Comparison of ENCODE assay signal across 37 cellular contexts in the genomic region with DNA sequence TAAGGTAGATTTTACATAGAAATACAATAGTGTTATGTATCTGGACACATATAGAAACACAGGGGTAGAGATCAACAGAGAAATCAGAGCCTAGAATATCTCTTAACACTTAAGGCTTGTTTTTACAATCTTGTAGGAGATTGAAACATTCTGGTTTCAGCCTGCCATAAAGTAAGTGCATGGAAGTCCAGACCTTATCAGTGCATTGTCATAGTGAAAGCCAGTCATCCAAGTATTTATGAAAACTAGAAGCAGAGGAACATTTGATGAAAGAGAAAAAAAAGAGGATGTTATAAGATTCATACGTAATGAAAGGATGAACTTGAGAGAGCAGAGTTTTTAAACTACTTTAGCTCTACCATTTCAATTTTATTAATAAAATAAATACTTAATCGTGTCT.
DNase-seq lines count a peak whose midpoint lies in the region; ATAC-seq, FAIRE-seq and TF ChIP-seq lines count a peak whose summit lies in the region.
"Had no signal": no experiment of that assay in that cellular context is flagged by ENCODE, and none has a peak within 500 bp of the region (broad histone marks: within the 10 kb centered on the region; RNA-seq: fewer than 3 reads in every experiment).

No MANE protein-coding gene starts in this region.

- TF ChIP-seq RAD21 in K562 (CRISPR knock-in tag; conservative IDR thresholded peaks at IDR 0.05 in 1 of 2, IDR thresholded peaks at IDR 0.05 in 1 of 2): no peak

- H3K9me3 ChIP-seq in K562 (replicated peaks; ENCODE audit: control insufficient read depth, insufficient read depth, low read depth, low read length): no peaks in the 10 kb centered on the region; the same call in 1 of the 2 replicates
- H3K9me3 ChIP-seq: A549, BE2C, Caco-2 had no signal

- no peak overlapping the region for H3K9ac ChIP-seq in K562 (ENCODE audit: insufficient read depth in 1 of 2, low read depth in 2 of 2, low read length in 2 of 2)
- H3K9ac ChIP-seq: BLaER1; BLaER1 treated with 17β-estradiol and CSF1 and Interleukin-3, amounts not matched to agents 10 nM and 100 nM had no signal

- H3K4me3 ChIP-seq in GM23338: no peak overlapping the region
- H3K4me3 ChIP-seq in K562: no peak overlapping the region
- H3K4me3 ChIP-seq: A549; BLaER1; BLaER1 treated with 17β-estradiol and CSF1 and Interleukin-3, amounts not matched to agents 10 nM and 100 nM had no signal

- FAIRE-seq in K562 (lab: Jason Lieb, UNC): no peak
- FAIRE-seq: A204.1, A549, D721Med had no signal

- TF ChIP-seq CTCF in GM23338 (conservative IDR thresholded peaks at IDR 0.05; ENCODE audit: low read depth in 2 of 2) (no peak), K562 (IDR thresholded peaks at IDR 0.05 in 2 of 3, conservative IDR thresholded peaks at IDR 0.05 in 1 of 3; ENCODE audit: insufficient read depth in 2 of 3, low read depth in 1 of 3, low read length in 3 of 3) (no peak), nephron (IDR thresholded peaks at IDR 0.05; ENCODE audit: unreplicated experiment in 3 of 3) (no peak), nephron progenitor cell (IDR thresholded peaks at IDR 0.05) (no peak), endothelial cell (IDR thresholded peaks at IDR 0.05; ENCODE audit: unreplicated experiment) (no peak), glutamatergic neuron (IDR thresholded peaks at IDR 0.05; ENCODE audit: partially characterized antibody, unreplicated experiment) (no peak)

- H3K4me1 ChIP-seq in GM23338 (ENCODE audit: insufficient read depth) (peaks cover 19% of the 10 kb centered on the region), K562 (replicated peaks in 1 of 2; ENCODE audit: control insufficient read depth in 2 of 2, insufficient read depth in 2 of 2, low read length in 2 of 2) (no peaks in the 10 kb centered on the region)
- H3K4me1 ChIP-seq: A549, BE2C, Caco-2 had no signal

- no peaks in the 10 kb centered on the region; the same call in 1 of the 2 replicates for H3K9me2 ChIP-seq in GM23338 (ENCODE audit: insufficient read depth)

- no TSS peak for BruUV-seq in K562 (replicated peaks; lab: Mats Ljungman, UMichigan)

- H3K27me3 Mint-ChIP-seq in GM23338 (ENCODE audit: insufficient read depth, low read depth, poor library complexity) (no peaks in the 10 kb centered on the region), nephron (ENCODE audit: low read depth) (no peaks in the 10 kb centered on the region), nephron progenitor cell (ENCODE audit: low read depth, poor library complexity) (no peaks in the 10 kb centered on the region), endothelial cell (ENCODE audit: unreplicated experiment) (peaks cover 3% of the 10 kb centered on the region), glutamatergic neuron (ENCODE audit: unreplicated experiment) (peaks cover 1% of the 10 kb centered on the region)
- H3K27me3 Mint-ChIP-seq: B cell; CD4-positive, alpha-beta memory T cell; CD4-positive, CD25-positive, alpha-beta regulatory T cell; CD8-positive, alpha-beta memory T cell had no signal

- DNase-seq in GM23338 (ENCODE audit: low spot score) (no peak), K562 (ENCODE audit: extremely low read depth in 1 of 4, low spot score in 3 of 4) (no peak), nephron progenitor cell (no peak), middle frontal gyrus (ENCODE audit: extremely low spot score, low spot score) (no peak), endothelial cell (ENCODE audit: low spot score) (no peak), glutamatergic neuron (no peak), HuH-7 (ENCODE audit: low spot score) (no peak)
- DNase-seq: 8988T; ACHN; AML-193; BE2C; C1 segment of cervical spinal cord; Caco-2; Calu3; CD4-positive, alpha-beta memory T cell; CD4-positive, alpha-beta T cell; CD4-positive, CD25-positive, alpha-beta regulatory T cell; CD8-positive, alpha-beta memory T cell; CD8-positive, alpha-beta T cell; COR-L47; DMS 273 treated with DMSO at 0.1 percent for 48 hours; DMS153; DMS53; DMS79; DMS79 treated with DMSO at 0.1 percent for 48 hours; DND-41; EL had no signal

- no peak for ATAC-seq in GM23338
- ATAC-seq in K562: no peak
- ATAC-seq: A549; CD8-positive, alpha-beta T cell had no signal

- H3K27ac ChIP-seq in GM23338 (ENCODE audit: low read depth): peak overlapping the region; percentile 46; the same call in 1 of the 2 replicates
- H3K27ac ChIP-seq in K562 (ENCODE audit: extremely low read depth, low read depth, low read length): no peak overlapping the region
- H3K27ac ChIP-seq: 22Rv1; A549; BLaER1; BLaER1 treated with 17β-estradiol and CSF1 and Interleukin-3, amounts not matched to agents 10 nM and 100 nM; C4-2B had no signal

- no peaks in the 10 kb centered on the region for H3K79me2 ChIP-seq in GM23338 (replicated peaks; ENCODE audit: insufficient read depth)
- H3K79me2 ChIP-seq in K562 (ENCODE audit: control insufficient read depth, insufficient read depth, low read length): no peaks in the 10 kb centered on the region

- 18% methylated on average over 2 of the region's 2 CpGs for WGBS in K562 (ENCODE audit: insufficient coverage, low coverage, missing lambda C conversion rate)

- TF ChIP-seq POLR2A in K562 (conservative IDR thresholded peaks at IDR 0.05): no peak

- POLR2A ChIA-PET in K562 (lab: Yijun Ruan, JAX): no interaction called here

- H3K27ac Mint-ChIP-seq in GM23338: no peak overlapping the region
- H3K27ac Mint-ChIP-seq in nephron: peak overlapping the region; percentile 80 to 88 (median 88)
- H3K27ac Mint-ChIP-seq in nephron progenitor cell: peak overlapping the region; percentile 8
- no peak overlapping the region for H3K27ac Mint-ChIP-seq in endothelial cell (ENCODE audit: unreplicated experiment)
- no peak overlapping the region for H3K27ac Mint-ChIP-seq in glutamatergic neuron (ENCODE audit: unreplicated experiment)
- H3K27ac Mint-ChIP-seq: B cell; CD14-positive monocyte; CD4-positive, alpha-beta T cell; CD8-positive, alpha-beta T cell had no signal

- H3K27me3 ChIP-seq in GM23338 (ENCODE audit: insufficient read depth) (no peaks in the 10 kb centered on the region), K562 (ENCODE audit: control insufficient read depth in 2 of 2, insufficient read depth in 2 of 2, low read length in 2 of 2) (no peaks in the 10 kb centered on the region)
- H3K27me3 ChIP-seq: BE2C; BLaER1; BLaER1 treated with 17β-estradiol and CSF1 and Interleukin-3, amounts not matched to agents 10 nM and 100 nM had no signal

- peaks cover 47% of the 10 kb centered on the region for H3K4me1 Mint-ChIP-seq in GM23338
- peaks cover 9% of the 10 kb centered on the region for H3K4me1 Mint-ChIP-seq in nephron
- peaks cover 7% of the 10 kb centered on the region for H3K4me1 Mint-ChIP-seq in nephron progenitor cell
- peaks cover 9% of the 10 kb centered on the region for H3K4me1 Mint-ChIP-seq in endothelial cell (ENCODE audit: unreplicated experiment)
- no peaks in the 10 kb centered on the region for H3K4me1 Mint-ChIP-seq in glutamatergic neuron (ENCODE audit: low read depth, unreplicated experiment)
- H3K4me1 Mint-ChIP-seq: B cell had no signal

- H3K9me3 Mint-ChIP-seq in GM23338 (peaks cover 22% of the 10 kb centered on the region), nephron (peaks cover 5% of the 10 kb centered on the region), nephron progenitor cell (peaks cover 8% of the 10 kb centered on the region), endothelial cell (ENCODE audit: unreplicated experiment) (no peaks in the 10 kb centered on the region), glutamatergic neuron (ENCODE audit: unreplicated experiment) (no peaks in the 10 kb centered on the region)

- no peak overlapping the region for H2AFZ ChIP-seq in GM23338
- H2AFZ ChIP-seq in K562 (ENCODE audit: low read depth, low read length): no peak overlapping the region

- H3K4me3 Mint-ChIP-seq in GM23338 (no peak overlapping the region), nephron (no peak overlapping the region), nephron progenitor cell (no peak overlapping the region), endothelial cell (ENCODE audit: unreplicated experiment) (no peak overlapping the region), glutamatergic neuron (ENCODE audit: unreplicated experiment) (no peak overlapping the region)
- H3K4me3 Mint-ChIP-seq: B cell; CD14-positive monocyte; CD4-positive, alpha-beta memory T cell; CD4-positive, alpha-beta T cell; CD4-positive, CD25-positive, alpha-beta regulatory T cell; CD8-positive, alpha-beta memory T cell; CD8-positive, alpha-beta T cell had no signal

- in situ Hi-C loops in K562 (cut with MboI): no loop called here

- H4K20me1 ChIP-seq in GM23338 (replicated peaks; ENCODE audit: insufficient read depth): no peaks in the 10 kb centered on the region
- no peaks in the 10 kb centered on the region for H4K20me1 ChIP-seq in K562 (replicated peaks; ENCODE audit: control insufficient read depth, insufficient read depth, low read length)
- H4K20me1 ChIP-seq: BLaER1; BLaER1 treated with 17β-estradiol and CSF1 and Interleukin-3, amounts not matched to agents 10 nM and 100 nM had no signal

- H3K36me3 ChIP-seq in GM23338 (ENCODE audit: insufficient read depth) (0 out of 2 replicates have a peak, but pooled peaks cover 1% of the 10 kb centered on the region), K562 (ENCODE audit: control insufficient read depth, insufficient read depth, low read length) (no peaks in the 10 kb centered on the region)
- H3K36me3 ChIP-seq: BE2C; BLaER1; BLaER1 treated with 17β-estradiol and CSF1 and Interleukin-3, amounts not matched to agents 10 nM and 100 nM had no signal

- intact Hi-C loops in K562 (cut with micrococcal nuclease): no loop called here

- CTCF ChIA-PET in K562 (lab: Yijun Ruan, JAX; ENCODE audit: low intra/inter-chr PET ratio): no interaction called here

- no peak for TF ChIP-seq EP300 in K562 (IDR thresholded peaks at IDR 0.05; ENCODE audit: low read length)

- H3K9me1 ChIP-seq in K562 (ENCODE audit: control insufficient read depth, insufficient read depth, low read length): no peaks in the 10 kb centered on the region

- peaks cover 34% of the 10 kb centered on the region for H3K36me3 Mint-ChIP-seq in GM23338 (ENCODE audit: low read depth)
- H3K36me3 Mint-ChIP-seq in nephron (ENCODE audit: low read depth): no peaks in the 10 kb centered on the region
- H3K36me3 Mint-ChIP-seq in nephron progenitor cell (ENCODE audit: low read depth): peaks cover 3% of the 10 kb centered on the region
- peaks cover 3% of the 10 kb centered on the region for H3K36me3 Mint-ChIP-seq in endothelial cell (ENCODE audit: low read depth, unreplicated experiment)
- peaks cover 4% of the 10 kb centered on the region for H3K36me3 Mint-ChIP-seq in glutamatergic neuron (ENCODE audit: unreplicated experiment)
- H3K36me3 Mint-ChIP-seq: CD14-positive monocyte; CD4-positive, CD25-positive, alpha-beta regulatory T cell; CD8-positive, alpha-beta T cell had no signal

- H3F3A ChIP-seq in GM23338 (replicated peaks; ENCODE audit: low read depth): 0 out of 2 replicates have a peak, but pooled peaks cover 3% of the 10 kb centered on the region

- H3K4me2 ChIP-seq in GM23338 (no peak overlapping the region), K562 (ENCODE audit: insufficient read depth, low read length) (no peak overlapping the region)
- H3K4me2 ChIP-seq: A549, BLaER1 had no signal

TF ChIP-seq in GM23338, 12 proteins besides CTCF, POLR2A, EP300 and RAD21 (continues in another document):
- TF ChIP-seq POLR2AphosphoS5 (IDR thresholded peaks at IDR 0.05; ENCODE audit: low read depth): no peak

TF ChIP-seq in K562, 482 proteins besides CTCF, POLR2A, EP300 and RAD21 (continues in another document):
- peak; percentile 98 for TF ChIP-seq ZNF239 (CRISPR knock-in tag; IDR thresholded peaks at IDR 0.05)
- TF ChIP-seq SNRNP70 (optimal IDR thresholded peaks at IDR 0.05; ENCODE audit: low read depth, low read length): no peak

Comparison
In these comparisons a context has a peak if more than half of its experiments do, and no peak if none do; other contexts are left out.
1. H3K27ac Mint-ChIP-seq: peak in nephron (3 of 3) and nephron progenitor cell (single experiment); none in GM23338 (single experiment), endothelial cell (single experiment) and glutamatergic neuron (single experiment).